ENCODE assay signal across 22 cellular contexts in genomic region chrX:118025193-118025592, GRCh38.
DNase-seq lines count a peak whose midpoint lies in the region; ATAC-seq, FAIRE-seq and TF ChIP-seq lines count a peak whose summit lies in the region.
"Had no signal": no experiment of that assay in that cellular context is flagged by ENCODE, and none has a peak within 500 bp of the region (broad histone marks: within the 10 kb centered on the region; RNA-seq: fewer than 3 reads in every experiment).

No MANE protein-coding gene starts in this region.

- no peaks in the 10 kb centered on the region for H3K4me1 ChIP-seq in small intestine (ENCODE audit: control insufficient read depth in 2 of 2, insufficient read depth in 1 of 2, low read depth in 1 of 2, low read length in 1 of 2)
- H3K4me1 ChIP-seq: A549 had no signal

- H3K27ac ChIP-seq in small intestine (ENCODE audit: low read depth in 1 of 2, low read length in 1 of 2) = no peak overlapping the region
- H3K27ac ChIP-seq: A549 had no signal

- DNase-seq in H4 (ENCODE audit: low spot score) (peak; percentile 28), fibroblast of gingiva (ENCODE audit: low read depth) (peak; percentile 54), small intestine (peak; percentile 0), nucleus accumbens (lab: John Stamatoyannopoulos, UW) (no peak)
- DNase-seq: C1 segment of cervical spinal cord; CD8-positive, alpha-beta memory T cell; DMS53; H9; KBM-7; MV-4-11; NCI-H1694 treated with DMSO at 0.1 percent for 48 hours; NCI-H2107; NCI-H510A; NCI-H748 treated with DMSO at 0.1 percent for 48 hours; OCI-M1; SHP77 had no signal

- H3K27me3 ChIP-seq in small intestine (ENCODE audit: control insufficient read depth in 2 of 2, insufficient read depth in 2 of 2, low read length in 2 of 2) = no peaks in the 10 kb centered on the region

- TF ChIP-seq CTCF in WI38 (IDR thresholded peaks at IDR 0.05; ENCODE audit: low read depth, low read length) = no peak

- H3K9me3 ChIP-seq in small intestine (ENCODE audit: control insufficient read depth, low read depth) = no peaks in the 10 kb centered on the region
- H3K9me3 ChIP-seq: A549 had no signal

- H3K36me3 ChIP-seq in small intestine (ENCODE audit: control insufficient read depth in 2 of 2, insufficient read depth in 2 of 2, low read length in 2 of 2) = no peaks in the 10 kb centered on the region

- FAIRE-seq in small intestine (lab: Jason Lieb, UNC) = no peak
- FAIRE-seq: A549, GM12892 had no signal

- 29 to 47% (median 45%) methylated on average over 4 of the region's 4 CpGs for WGBS in small intestine, 3 donors

- no peak for ATAC-seq in HG03457 (IDR thresholded peaks at IDR 0.05; ENCODE audit: unreplicated experiment)
- no peak for ATAC-seq in HG02938 (IDR thresholded peaks at IDR 0.05; ENCODE audit: unreplicated experiment)
- ATAC-seq: A549, SK-N-SH treated with all-trans-retinoic acid at 6 μM for 48 hours had no signal

- 0 out of 2 replicates have a peak overlapping the region, but pooled peaks have one; percentile 13 for H3K4me3 ChIP-seq in WI38 (ENCODE audit: low read depth, low read length)
- H3K4me3 ChIP-seq in small intestine (ENCODE audit: low read depth in 1 of 2, low read length in 2 of 2) = no peak overlapping the region
- H3K4me3 ChIP-seq: A549 had no signal

Comparison
In these comparisons a context has a peak if more than half of its experiments do, and no peak if none do; other contexts are left out.
1. DNase-seq: peak in H4 (single experiment), fibroblast of gingiva (single experiment) and small intestine (single experiment); none in nucleus accumbens (0 of 56).